In the genomic region with DNA sequence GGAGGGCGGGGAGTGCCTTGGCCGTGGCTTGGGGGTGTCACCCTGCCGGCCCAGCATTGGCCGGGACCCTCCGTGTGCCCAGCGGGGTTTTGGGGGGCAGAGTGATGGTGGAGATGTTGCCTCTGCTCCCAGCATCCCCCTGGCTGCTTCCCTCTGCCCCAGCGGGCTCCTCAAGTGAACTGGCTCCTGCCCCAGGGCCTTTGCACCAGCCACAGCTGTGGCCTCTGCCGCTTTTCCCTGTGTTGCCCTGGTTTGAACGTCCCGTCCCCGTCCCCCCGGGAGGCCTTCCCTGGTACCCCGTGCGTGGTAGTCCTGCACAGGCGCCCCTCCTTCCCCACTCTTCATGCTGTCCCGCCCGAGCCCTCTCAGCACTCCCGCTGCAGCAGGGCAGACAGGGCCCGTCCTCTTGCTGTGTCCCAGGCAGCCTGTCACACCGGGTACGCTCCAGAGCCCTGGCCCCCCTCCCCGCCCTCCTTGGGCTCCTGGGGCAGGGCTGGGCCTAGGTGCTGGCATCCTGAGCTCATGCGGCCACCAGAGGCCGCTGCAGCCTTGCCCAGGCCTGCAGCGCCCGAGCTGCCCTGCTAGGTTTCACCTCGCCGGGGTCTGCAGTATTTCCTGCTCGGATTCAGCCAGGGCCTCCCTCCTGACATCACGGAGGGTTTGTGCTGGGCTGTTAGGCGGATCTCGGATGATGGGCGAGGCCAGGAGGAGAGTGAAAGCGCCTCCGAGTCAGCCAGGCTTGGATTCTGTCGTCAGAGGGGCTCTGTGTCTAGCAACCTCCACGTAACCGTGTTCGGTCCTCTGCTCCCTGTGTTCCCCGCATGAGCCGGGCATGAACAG, we compare ENCODE assay signal across 8 cellular contexts. TPM values are rescaled to one million over a fixed set of nuclear protein-coding genes. Genes with fewer than 3 reads are reported as not detected.
A peak's percentile ranks its signal among the peaks of the same experiment; 100 is the strongest.
DNase-seq lines count a peak whose midpoint lies in the region; ATAC-seq, FAIRE-seq and TF ChIP-seq lines count a peak whose summit lies in the region.

No MANE protein-coding gene starts in this region.

- ATAC-seq in HG02588 (IDR thresholded peaks at IDR 0.05; ENCODE audit: unreplicated experiment): no peak

- H3K27ac ChIP-seq in small intestine (ENCODE audit: low read depth in 1 of 2, low read length in 1 of 2): no peak overlapping the region

- H3K9me3 ChIP-seq in small intestine (ENCODE audit: control insufficient read depth, low read depth): no peaks in the 10 kb centered on the region

- WGBS in small intestine, 3 donors: 31 to 39% (median 37%) methylated on average over 41 of the region's 41 CpGs

- peak; percentile 96 for TF ChIP-seq CTCF in HFFc6 (IDR thresholded peaks at IDR 0.05)

- no peaks in the 10 kb centered on the region for H3K27me3 ChIP-seq in small intestine (ENCODE audit: control insufficient read depth in 2 of 2, insufficient read depth in 2 of 2, low read length in 2 of 2)

- H3K4me1 Mint-ChIP-seq in HFFc6 (ENCODE audit: low read depth): no peaks in the 10 kb centered on the region

- DNase-seq in GDM1 (lab: John Stamatoyannopoulos, UW): peak; percentile 48
- peak; percentile 37 for DNase-seq in HFFc6
- DNase-seq in NCI-H1417 (lab: John Stamatoyannopoulos, UW): peak; percentile 81 to 89 (median 83)
- peak; percentile 20 for DNase-seq in T1000 (lab: John Stamatoyannopoulos, UW)
- DNase-seq in astrocyte of the hippocampus (ENCODE audit: low read depth, low spot score): peak; percentile 93
- peak; percentile 69 for DNase-seq in iPS DF 4.7 (ENCODE audit: extremely low read depth, low spot score)
- DNase-seq in small intestine: peak; percentile 62

- no peaks in the 10 kb centered on the region for H3K36me3 Mint-ChIP-seq in HFFc6 (ENCODE audit: low read depth)

- H3K36me3 ChIP-seq in small intestine (ENCODE audit: control insufficient read depth in 2 of 2, insufficient read depth in 2 of 2, low read length in 2 of 2): peaks cover 3 to 7% of the 10 kb centered on the region in 2 donors

- H3K9me3 Mint-ChIP-seq in HFFc6: no peaks in the 10 kb centered on the region

- no peaks in the 10 kb centered on the region for H3K4me1 ChIP-seq in small intestine (ENCODE audit: control insufficient read depth in 2 of 2, insufficient read depth in 1 of 2, low read depth in 1 of 2, low read length in 1 of 2)

- no peak for FAIRE-seq in small intestine (lab: Jason Lieb, UNC)

- no peak overlapping the region for H3K4me3 ChIP-seq in small intestine (ENCODE audit: low read depth in 1 of 2, low read length in 2 of 2)

- no peak overlapping the region for H3K27ac Mint-ChIP-seq in HFFc6

- H3K4me3 Mint-ChIP-seq in HFFc6: no peak overlapping the region

- H3K27me3 Mint-ChIP-seq in HFFc6 (ENCODE audit: insufficient read depth): no peaks in the 10 kb centered on the region

RNA-seq across cellular contexts. Expression of gene NOC4L, which starts 9.5 kb away (rescaled TPM):
- 10 to 100 TPM; 25.8 to 33.5 (median 31.3) TPM for total RNA-seq in HFFc6 (2021; fragmentation: NEBNext Ultra II Directional; extraction: Animal tissue kit (Norgen Biotek cat#: 25700))
- polyA plus RNA-seq in small intestine: 10 to 100 TPM; 24.8 to 32.4 (median 30.3) TPM

RNA-seq across cellular contexts. Expression of gene DDX51, which starts 9.6 kb away (rescaled TPM):
- total RNA-seq in HFFc6 (2021; fragmentation: NEBNext Ultra II Directional; extraction: Animal tissue kit (Norgen Biotek cat#: 25700)): 10 to 100 TPM; 13.8 to 18.3 (median 16.8) TPM
- 10 to 100 TPM in 1 of 3 donors, 1 to 10 TPM in 2; 5.1 to 17.3 (median 7.0) TPM for polyA plus RNA-seq in small intestine

Comparison
In these comparisons a context has a peak if more than half of its experiments do, and no peak if none do; other contexts are left out.
1. DNase-seq: peak in every context shown above with its lines; median percentile 93 in astrocyte of the hippocampus; 83 in NCI-H1417; 69 in iPS DF 4.7; 62 in small intestine; 48 in GDM1; 37 in HFFc6; 20 in T1000.